Comparison of ENCODE assay signal across 8 cellular contexts in the genomic region with DNA sequence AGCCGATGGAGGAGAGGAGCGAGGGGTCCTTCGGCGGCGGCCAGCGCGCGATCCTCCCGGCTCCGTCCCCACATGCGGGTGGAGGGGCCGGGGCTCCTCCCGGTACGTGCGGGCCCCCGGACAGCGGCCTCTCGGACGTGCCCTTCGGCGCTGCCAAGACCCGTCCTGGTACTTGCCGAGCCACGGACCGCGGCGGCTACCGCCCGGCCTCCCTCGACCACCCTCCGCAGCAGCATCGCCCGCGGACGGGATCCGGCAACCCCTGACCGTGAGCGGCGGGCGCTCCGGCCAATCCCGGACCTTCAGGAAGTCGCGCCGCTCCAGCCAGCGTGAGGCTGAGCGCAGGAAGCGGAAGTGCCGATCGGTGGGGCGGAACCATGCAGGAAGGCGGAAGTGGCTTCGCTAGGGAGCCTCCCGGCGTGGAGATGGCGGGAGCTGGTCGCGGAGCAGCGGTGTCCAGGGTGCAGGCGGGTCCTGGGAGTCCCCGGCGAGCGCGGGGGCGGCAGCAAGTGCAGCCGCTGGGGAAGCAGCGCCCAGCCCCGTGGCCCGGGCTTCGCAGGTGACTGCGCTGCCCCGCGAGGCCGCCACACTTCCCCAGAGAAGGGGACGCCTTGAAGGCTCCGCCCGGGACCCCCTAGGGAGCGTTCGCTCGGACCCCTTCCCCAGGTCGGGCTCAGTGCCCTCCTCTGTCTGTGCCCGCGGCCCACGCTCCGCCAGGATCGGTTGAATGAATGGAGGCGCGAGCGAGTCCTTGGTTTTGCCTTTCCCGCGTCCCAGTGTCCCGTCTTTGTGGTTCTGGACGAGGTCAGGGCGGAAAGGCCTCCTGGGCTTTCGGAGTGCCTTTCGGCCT. TPM values are rescaled to one million over a fixed set of nuclear protein-coding genes. Genes with fewer than 3 reads are reported as not detected.
DNase-seq lines count a peak whose midpoint lies in the region; ATAC-seq, FAIRE-seq and TF ChIP-seq lines count a peak whose summit lies in the region.

A gene with protein sequence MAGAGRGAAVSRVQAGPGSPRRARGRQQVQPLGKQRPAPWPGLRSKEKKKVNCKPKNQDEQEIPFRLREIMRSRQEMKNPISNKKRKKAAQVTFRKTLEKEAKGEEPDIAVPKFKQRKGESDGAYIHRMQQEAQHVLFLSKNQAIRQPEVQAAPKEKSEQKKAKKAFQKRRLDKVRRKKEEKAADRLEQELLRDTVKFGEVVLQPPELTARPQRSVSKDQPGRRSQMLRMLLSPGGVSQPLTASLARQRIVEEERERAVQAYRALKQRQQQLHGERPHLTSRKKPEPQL (plus strand): TSS at position 396 of the 850 bp plus-strand sequence. CDS start 30 bp downstream, at position 426.
Gene OXLD1, minus strand, starts transcription at position 264 of the 850 bp plus-strand sequence. Its CDS starts 28 bp downstream, at position 236.

- ATAC-seq in GM18508 (IDR thresholded peaks at IDR 0.05; ENCODE audit: insufficient read depth, unreplicated experiment) (peak; percentile 52), HG02981 (IDR thresholded peaks at IDR 0.05; ENCODE audit: unreplicated experiment) (peak; percentile 92)

- peak within 1 kb of the TSS; percentile 79 for H3K27ac ChIP-seq in astrocyte (ENCODE audit: low read depth, low read length)
- peak within 1 kb of the TSS; percentile 94 for H3K27ac ChIP-seq in hepatocyte

- H3K36me3 ChIP-seq in astrocyte (ENCODE audit: insufficient read depth, low read length) (peaks cover 8% of the 10 kb centered on the region), hepatocyte (replicated peaks; ENCODE audit: insufficient read depth, low read depth) (no peaks in the 10 kb centered on the region)

- DNase-seq in NCI-H2029 treated with DMSO at 0.1 percent for 48 hours (lab: John Stamatoyannopoulos, UW), result peak; percentile 63
- DNase-seq in T-helper 22 cell (ENCODE audit: low read depth), result peak; percentile 90
- DNase-seq in astrocyte (ENCODE audit: low read depth), result peak; percentile 94
- DNase-seq in hepatocyte (ENCODE audit: low spot score), result peak; percentile 98
- peak; percentile 90 for DNase-seq in renal cortical epithelial cell (ENCODE audit: low read depth)
- no peak for DNase-seq in cortex of kidney (lab: John Stamatoyannopoulos, UW)

- H2AFZ ChIP-seq in astrocyte (ENCODE audit: low read depth, low read length) (peak within 1 kb of the TSS; percentile 61), hepatocyte (peak within 1 kb of the TSS; percentile 85)

- peaks cover 17% of the 10 kb centered on the region for H3K4me1 ChIP-seq in astrocyte (ENCODE audit: insufficient read depth, low read length)
- peaks cover 15% of the 10 kb centered on the region for H3K4me1 ChIP-seq in hepatocyte (ENCODE audit: insufficient read depth)

- peak within 1 kb of the TSS; percentile 93 for H3K9ac ChIP-seq in astrocyte (ENCODE audit: low read length)

- no peak for TF ChIP-seq CTCF in astrocyte (IDR thresholded peaks at IDR 0.05; ENCODE audit: insufficient read depth, low read depth, low read length)
- TF ChIP-seq CTCF in hepatocyte (IDR thresholded peaks at IDR 0.05; ENCODE audit: poor library complexity), result no peak

- peaks cover 4% of the 10 kb centered on the region for H3K36me3 Mint-ChIP-seq in astrocyte (ENCODE audit: low read depth, unreplicated experiment)

- H3K79me2 ChIP-seq in astrocyte (ENCODE audit: insufficient read depth, low read length) (peaks cover 53% of the 10 kb centered on the region), hepatocyte (peaks cover 34% of the 10 kb centered on the region)

- H3K4me3 Mint-ChIP-seq in astrocyte (ENCODE audit: unreplicated experiment), result peak within 1 kb of the TSS; percentile 93

- no peaks in the 10 kb centered on the region for H3K9me3 ChIP-seq in astrocyte (ENCODE audit: insufficient read depth, low read depth, low read length)
- no peaks in the 10 kb centered on the region for H3K9me3 ChIP-seq in hepatocyte (ENCODE audit: low read depth)

- peaks cover 20% of the 10 kb centered on the region for H4K20me1 ChIP-seq in astrocyte (ENCODE audit: insufficient read depth, low read length)
- H4K20me1 ChIP-seq in hepatocyte (ENCODE audit: insufficient read depth, poor library complexity, severe bottlenecking), result no peaks in the 10 kb centered on the region

- H3K27ac Mint-ChIP-seq in astrocyte (ENCODE audit: unreplicated experiment), result peak within 1 kb of the TSS; percentile 96

- no peak for FAIRE-seq in astrocyte (lab: Jason Lieb, UNC)

- H3K9me3 Mint-ChIP-seq in astrocyte (ENCODE audit: unreplicated experiment), result no peaks in the 10 kb centered on the region

- WGBS in hepatocyte (ENCODE audit: low lambda C conversion rate, missing lambda C conversion rate), result 2% methylated on average over 78 of the region's 96 CpGs

- H3K4me1 Mint-ChIP-seq in astrocyte (ENCODE audit: low read depth, unreplicated experiment), result peaks cover 18% of the 10 kb centered on the region

- H3K27me3 Mint-ChIP-seq in astrocyte (ENCODE audit: low read depth, unreplicated experiment), result no peaks in the 10 kb centered on the region

- H3K27me3 ChIP-seq in astrocyte (ENCODE audit: insufficient read depth, low read length) (no peaks in the 10 kb centered on the region), hepatocyte (no peaks in the 10 kb centered on the region)

- H3K9me2 ChIP-seq in hepatocyte (replicated peaks; ENCODE audit: insufficient read depth), result no peaks in the 10 kb centered on the region

- H3K4me2 ChIP-seq in astrocyte (ENCODE audit: low read length), result peak within 1 kb of the TSS; percentile 97
- peak within 1 kb of the TSS; percentile 88 for H3K4me2 ChIP-seq in hepatocyte

- H3K4me3 ChIP-seq in astrocyte (ENCODE audit: insufficient read depth, low read depth, low read length), result peak within 1 kb of the TSS; percentile 84
- peak within 1 kb of the TSS; percentile 89 for H3K4me3 ChIP-seq in hepatocyte

RNA-seq across cellular contexts. Expression of the first gene that starts in this region (rescaled TPM):
- total RNA-seq in astrocyte (25.2 and 29.4 TPM in 2 replicates), hepatocyte (8.3 and 9.1 TPM in 2 replicates), renal cortical epithelial cell (9.0 and 11.9 TPM in 2 replicates)
- polyA plus RNA-seq in hepatocyte, result 20.5 and 23.0 TPM in 2 replicates

RNA-seq across cellular contexts. Expression of gene OXLD1, which starts in this region (rescaled TPM):
- total RNA-seq in astrocyte, result 22.0 and 28.5 TPM in 2 replicates
- total RNA-seq in hepatocyte, result 22.3 and 37.8 TPM in 2 replicates
- 39.8 and 55.2 TPM in 2 replicates for polyA plus RNA-seq in hepatocyte
- total RNA-seq in renal cortical epithelial cell, result 22.6 and 34.6 TPM in 2 replicates
